35 cellular contexts compared by ENCODE assay signal in the genomic region with DNA sequence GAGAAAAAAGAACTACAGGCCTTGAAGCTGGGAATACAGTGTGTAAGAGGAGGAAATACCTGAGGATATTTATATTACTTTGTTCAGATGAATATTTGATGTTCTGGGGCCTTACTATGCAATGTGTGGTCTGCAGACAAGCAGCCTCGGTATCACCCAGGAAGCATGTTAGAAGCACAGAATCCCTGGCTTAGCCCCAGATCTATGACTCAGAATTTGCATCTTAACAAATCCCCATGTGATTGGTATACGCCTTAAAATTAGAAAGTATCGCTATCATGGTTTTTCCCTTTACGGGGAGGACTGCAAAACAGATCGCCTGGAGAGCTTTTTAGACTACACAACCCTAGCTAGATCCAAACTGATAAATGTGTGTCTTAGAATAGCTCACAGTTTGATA.
A peak's percentile ranks its signal among the peaks of the same experiment; 100 is the strongest.
DNase-seq lines count a peak whose midpoint lies in the region; ATAC-seq, FAIRE-seq and TF ChIP-seq lines count a peak whose summit lies in the region.
"Had no signal": no experiment of that assay in that cellular context is flagged by ENCODE, and none has a peak within 500 bp of the region (broad histone marks: within the 10 kb centered on the region; RNA-seq: fewer than 3 reads in every experiment).

No MANE protein-coding gene starts in this region.

- peak; percentile 58 for DNase-seq in Ammon's horn (ENCODE audit: low spot score)
- DNase-seq in astrocyte (ENCODE audit: low read depth), result peak; percentile 24
- peak; percentile 26 to 47 for DNase-seq in fibroblast of lung (ENCODE audit: low read depth in 2 of 2)
- peak; percentile 25 for DNase-seq in putamen (ENCODE audit: low spot score)
- DNase-seq in naive thymus-derived CD8-positive, alpha-beta T cell, result no peak
- DNase-seq in KBM-7, result no peak
- DNase-seq in small intestine, result no peak
- DNase-seq: activated CD4-positive, alpha-beta T cell treated with anti-CD3 and anti-CD28 coated beads for 4 hours; activated gamma-delta T cell; activated naive CD8-positive, alpha-beta T cell treated with anti-CD3 and anti-CD28 coated beads, Interleukin-2, amount 50 U/mL, for 24 hours; activated T-cell treated with anti-CD3 and anti-CD28 coated beads, Interleukin-2, amount 50 U/mL, for 1 hour; brain microvascular endothelial cell; CD8-positive, alpha-beta T cell; colonic mucosa; DMS 273 treated with DMSO at 0.1 percent for 48 hours; effector memory CD4-positive, alpha-beta T cell; immature natural killer cell; left ventricle myocardium inferior; naive B cell; NCI-H2029 treated with DMSO at 0.1 percent for 48 hours; NCI-H226; NCI-H69; SIG-M5; stimulated activated naive B cell treated with anti-CD40 and anti-IgM and Interleukin-4, amounts not matched to agents 10 μg/mL and 1 μg/mL and 100 μg/mL, for 72 hours; T-helper 9 cell had no signal

- H3K9me3 ChIP-seq in astrocyte (ENCODE audit: insufficient read depth, low read depth, low read length), result no peaks in the 10 kb centered on the region
- no peaks in the 10 kb centered on the region for H3K9me3 ChIP-seq in fibroblast of lung (ENCODE audit: control insufficient read depth, insufficient read depth, low read depth, low read length)
- H3K9me3 ChIP-seq in small intestine (ENCODE audit: control insufficient read depth, low read depth), result no peaks in the 10 kb centered on the region
- H3K9me3 ChIP-seq: A549, colonic mucosa, right atrium auricular region, suprapubic skin had no signal

- peaks cover 8% of the 10 kb centered on the region for H3K4me1 Mint-ChIP-seq in astrocyte (ENCODE audit: low read depth, unreplicated experiment)
- peaks cover 0 to 1% (median 0%) of the 10 kb centered on the region in 4 donors for H3K4me1 Mint-ChIP-seq in naive thymus-derived CD8-positive, alpha-beta T cell
- H3K4me1 Mint-ChIP-seq: activated naive CD8-positive, alpha-beta T cell treated with anti-CD3 and anti-CD28 coated beads, Interleukin-2, amount 50 U/mL, for 24 hours; B cell; IgD-negative memory B cell; naive B cell; stimulated activated naive B cell treated with anti-CD40 and anti-IgM and Interleukin-4, amounts not matched to agents 10 μg/mL and 1 μg/mL and 100 μg/mL, for 72 hours had no signal

- no peaks in the 10 kb centered on the region for H3K27me3 ChIP-seq in astrocyte (ENCODE audit: insufficient read depth, low read length)
- no peaks in the 10 kb centered on the region for H3K27me3 ChIP-seq in fibroblast of lung (ENCODE audit: control insufficient read depth, insufficient read depth, low read length)
- H3K27me3 ChIP-seq in small intestine (ENCODE audit: control insufficient read depth in 2 of 2, insufficient read depth in 2 of 2, low read length in 2 of 2), result no peaks in the 10 kb centered on the region
- H3K27me3 ChIP-seq: brain microvascular endothelial cell, colonic mucosa, right atrium auricular region, suprapubic skin had no signal

- H3K79me2 ChIP-seq in astrocyte (ENCODE audit: insufficient read depth, low read length) (no peaks in the 10 kb centered on the region), fibroblast of lung (ENCODE audit: control insufficient read depth, insufficient read depth, low read length) (no peaks in the 10 kb centered on the region)

- ATAC-seq in naive thymus-derived CD8-positive, alpha-beta T cell, result no peak
- ATAC-seq in HG02884 (IDR thresholded peaks at IDR 0.05; ENCODE audit: unreplicated experiment), result no peak
- ATAC-seq: A549; activated naive CD8-positive, alpha-beta T cell treated with anti-CD3 and anti-CD28 coated beads, Interleukin-2, amount 50 U/mL, for 24 hours; CD8-positive, alpha-beta T cell; Panc1; stimulated activated naive B cell treated with anti-CD40 and anti-IgM and Interleukin-4, amounts not matched to agents 10 μg/mL and 1 μg/mL and 100 μg/mL, for 72 hours had no signal

- 88 to 95% (median 92%) methylated on average over 5 of the region's 5 CpGs for WGBS in small intestine, 3 donors

- H3K4me3 ChIP-seq in astrocyte (ENCODE audit: insufficient read depth, low read depth, low read length) (no peak overlapping the region), fibroblast of lung (replicated peaks in 1 of 4; ENCODE audit: control extremely low read depth in 1 of 4, insufficient read depth in 1 of 4, low read depth in 3 of 4, low read length in 4 of 4) (no peak overlapping the region), small intestine (ENCODE audit: low read depth in 1 of 2, low read length in 2 of 2) (no peak overlapping the region)
- H3K4me3 ChIP-seq: A549, colonic mucosa, left ventricle myocardium inferior, right atrium auricular region, suprapubic skin had no signal

- FAIRE-seq in astrocyte (lab: Jason Lieb, UNC), result no peak
- FAIRE-seq in small intestine (lab: Jason Lieb, UNC), result no peak
- FAIRE-seq: A549, H54, urothelium cell line had no signal

- POLR2A ChIA-PET in naive thymus-derived CD8-positive, alpha-beta T cell (lab: Charles Lee), result no interaction called here

- H4K20me1 ChIP-seq in astrocyte (ENCODE audit: insufficient read depth, low read length), result no peaks in the 10 kb centered on the region
- no peaks in the 10 kb centered on the region for H4K20me1 ChIP-seq in fibroblast of lung (ENCODE audit: control insufficient read depth, extremely low read depth, insufficient read depth, low read length)

- H2AFZ ChIP-seq in astrocyte (ENCODE audit: low read depth, low read length) (no peak overlapping the region), fibroblast of lung (ENCODE audit: low read length) (no peak overlapping the region)

- H3K36me3 Mint-ChIP-seq in astrocyte (ENCODE audit: low read depth, unreplicated experiment), result peaks cover 29% of the 10 kb centered on the region
- H3K36me3 Mint-ChIP-seq in naive thymus-derived CD8-positive, alpha-beta T cell, result peaks cover 0 to 48% (median 37%) of the 10 kb centered on the region in 3 donors

- H3K4me1 ChIP-seq in astrocyte (ENCODE audit: insufficient read depth, low read length) (no peaks in the 10 kb centered on the region), fibroblast of lung (ENCODE audit: control insufficient read depth, extremely low read depth, insufficient read depth, low read length) (no peaks in the 10 kb centered on the region), small intestine (ENCODE audit: control insufficient read depth in 2 of 2, insufficient read depth in 1 of 2, low read depth in 1 of 2, low read length in 1 of 2) (no peaks in the 10 kb centered on the region)
- H3K4me1 ChIP-seq: A549, colonic mucosa, left ventricle myocardium inferior, right atrium auricular region, suprapubic skin had no signal

- no peak overlapping the region for H3K27ac ChIP-seq in astrocyte (ENCODE audit: low read depth, low read length)
- no peak overlapping the region for H3K27ac ChIP-seq in fibroblast of lung (ENCODE audit: insufficient read depth, low read length)
- H3K27ac ChIP-seq in small intestine (ENCODE audit: low read depth in 1 of 2, low read length in 1 of 2), result no peak overlapping the region
- H3K27ac ChIP-seq: A549, brain microvascular endothelial cell, colonic mucosa, left ventricle myocardium inferior, right atrium auricular region, suprapubic skin, VCaP had no signal

- TF ChIP-seq CTCF in astrocyte (IDR thresholded peaks at IDR 0.05; ENCODE audit: insufficient read depth, low read depth, low read length) (no peak), fibroblast of lung (conservative IDR thresholded peaks at IDR 0.05 in 1 of 2, IDR thresholded peaks at IDR 0.05 in 1 of 2; ENCODE audit: low read depth in 1 of 2, low read length in 2 of 2) (no peak)

- H3K4me2 ChIP-seq in astrocyte (ENCODE audit: low read length) (no peak overlapping the region), fibroblast of lung (ENCODE audit: extremely low read depth, insufficient read depth, low read length) (no peak overlapping the region)
- H3K4me2 ChIP-seq: A549 had no signal

- H3K27me3 Mint-ChIP-seq in astrocyte (ENCODE audit: low read depth, unreplicated experiment), result no peaks in the 10 kb centered on the region
- peaks cover 0 to 7% (median 0%) of the 10 kb centered on the region in 5 donors for H3K27me3 Mint-ChIP-seq in naive thymus-derived CD8-positive, alpha-beta T cell
- H3K27me3 Mint-ChIP-seq: activated naive CD8-positive, alpha-beta T cell treated with anti-CD3 and anti-CD28 coated beads, Interleukin-2, amount 50 U/mL, for 24 hours; B cell; stimulated activated naive B cell treated with anti-CD40 and anti-IgM and Interleukin-4, amounts not matched to agents 10 μg/mL and 1 μg/mL and 100 μg/mL, for 72 hours had no signal

- no peak overlapping the region for H3K27ac Mint-ChIP-seq in astrocyte (ENCODE audit: unreplicated experiment)
- H3K27ac Mint-ChIP-seq in naive thymus-derived CD8-positive, alpha-beta T cell, result no peak overlapping the region
- H3K27ac Mint-ChIP-seq: activated naive CD8-positive, alpha-beta T cell treated with anti-CD3 and anti-CD28 coated beads, Interleukin-2, amount 50 U/mL, for 24 hours; B cell; CD8-positive, alpha-beta T cell; IgD-negative memory B cell; stimulated activated naive B cell treated with anti-CD40 and anti-IgM and Interleukin-4, amounts not matched to agents 10 μg/mL and 1 μg/mL and 100 μg/mL, for 72 hours had no signal

- no peaks in the 10 kb centered on the region for H3K36me3 ChIP-seq in astrocyte (ENCODE audit: insufficient read depth, low read length)
- H3K36me3 ChIP-seq in fibroblast of lung (ENCODE audit: control insufficient read depth, insufficient read depth, low read length), result no peaks in the 10 kb centered on the region
- H3K36me3 ChIP-seq in small intestine (ENCODE audit: control insufficient read depth in 2 of 2, insufficient read depth in 2 of 2, low read length in 2 of 2), result no peaks in the 10 kb centered on the region
- H3K36me3 ChIP-seq: brain microvascular endothelial cell, colonic mucosa, left ventricle myocardium inferior, right atrium auricular region, suprapubic skin had no signal

- H3K4me3 Mint-ChIP-seq in astrocyte (ENCODE audit: unreplicated experiment), result no peak overlapping the region
- H3K4me3 Mint-ChIP-seq in naive thymus-derived CD8-positive, alpha-beta T cell, result no peak overlapping the region
- H3K4me3 Mint-ChIP-seq: activated naive CD8-positive, alpha-beta T cell treated with anti-CD3 and anti-CD28 coated beads, Interleukin-2, amount 50 U/mL, for 24 hours; B cell; CD8-positive, alpha-beta T cell; immature natural killer cell; naive B cell; stimulated activated naive B cell treated with anti-CD40 and anti-IgM and Interleukin-4, amounts not matched to agents 10 μg/mL and 1 μg/mL and 100 μg/mL, for 72 hours had no signal

- H3K9me3 Mint-ChIP-seq in astrocyte (ENCODE audit: unreplicated experiment), result peaks cover 7% of the 10 kb centered on the region
- H3K9me3 Mint-ChIP-seq in naive thymus-derived CD8-positive, alpha-beta T cell, result peaks cover 0 to 12% (median 0%) of the 10 kb centered on the region in 9 donors

- in situ Hi-C loops in KBM-7 (cut with MboI; ENCODE audit: low pct_unique_long_range_greater_than_20kb, low sequenced_read_pairs), result no loop called here

- H3K9ac ChIP-seq in astrocyte (ENCODE audit: low read length) (no peak overlapping the region), fibroblast of lung (ENCODE audit: insufficient read depth, low read length) (no peak overlapping the region)

Comparison
In these comparisons a context has a peak if more than half of its experiments do, and no peak if none do; other contexts are left out.
1. DNase-seq: peak in Ammon's horn (single experiment), astrocyte (single experiment), fibroblast of lung (2 of 2) and putamen (single experiment); none in naive thymus-derived CD8-positive, alpha-beta T cell (0 of 10), KBM-7 (single experiment) and small intestine (single experiment).